In genomic region chr7:121579639-121580038, GRCh38 we compare ENCODE assay signal across 11 cellular contexts.
"Had no signal": no experiment of that assay in that cellular context is flagged by ENCODE, and none has a peak within 500 bp of the region (broad histone marks: within the 10 kb centered on the region; RNA-seq: fewer than 3 reads in every experiment).

No MANE protein-coding gene starts in this region.

- ATAC-seq: GM23338, HCT116 had no signal

- H2AFZ ChIP-seq: GM23248, GM23338 had no signal

- DNase-seq: GM23248, GOT3, H7, H9, HCEC 1CT, HFFc6 had no signal

- H3K4me3 ChIP-seq: GM23248, GM23338, HAP-1 had no signal

- FAIRE-seq: H1, H54 had no signal

- H3K4me1 ChIP-seq: HAP-1 had no signal

- H3K9me3 ChIP-seq: HAP-1 had no signal

- H3K36me3 ChIP-seq: HAP-1 had no signal

- H3K4me2 ChIP-seq: GM23338 had no signal

- H3K27ac ChIP-seq: GM23248 had no signal

- H3K9ac ChIP-seq: GM23248 had no signal
